In the genomic region with DNA sequence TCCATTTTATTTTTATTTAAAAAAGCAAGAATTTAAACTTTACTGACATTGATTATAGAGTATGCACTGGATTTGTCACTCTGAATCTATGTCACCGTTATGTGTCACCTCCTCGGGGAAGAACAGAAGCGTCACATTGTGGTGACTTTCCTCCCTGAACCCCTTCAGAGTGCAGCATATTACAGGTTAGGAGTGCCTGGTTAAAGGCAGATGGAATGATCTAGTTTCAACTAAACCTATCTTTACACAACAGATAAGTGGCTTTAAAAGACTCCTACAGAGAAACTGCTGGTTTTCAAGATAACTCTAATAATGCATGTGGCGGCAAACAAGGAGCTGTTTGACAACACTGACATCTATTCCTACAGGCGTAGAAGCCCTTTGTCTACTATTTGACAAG, we compare ENCODE assay signal across 1 cellular context.
A peak's percentile ranks its signal among the peaks of the same experiment; 100 is the strongest.
TF ChIP-seq lines count a peak whose summit lies in the region.

No MANE protein-coding gene starts in this region.

TF ChIP-seq in K562, 482 proteins besides CTCF, POLR2A, EP300 and RAD21 (continued from another document and continues in another):
- no peak for TF ChIP-seq ZNF280A (IDR thresholded peaks at IDR 0.05; ENCODE audit: low read depth, partially characterized antibody)
- TF ChIP-seq TCF7L2 (IDR thresholded peaks at IDR 0.05; ENCODE audit: low read depth, low read length): no peak
- no peak for TF ChIP-seq MLLT1 (IDR thresholded peaks at IDR 0.05)
- TF ChIP-seq, protein P1, sequence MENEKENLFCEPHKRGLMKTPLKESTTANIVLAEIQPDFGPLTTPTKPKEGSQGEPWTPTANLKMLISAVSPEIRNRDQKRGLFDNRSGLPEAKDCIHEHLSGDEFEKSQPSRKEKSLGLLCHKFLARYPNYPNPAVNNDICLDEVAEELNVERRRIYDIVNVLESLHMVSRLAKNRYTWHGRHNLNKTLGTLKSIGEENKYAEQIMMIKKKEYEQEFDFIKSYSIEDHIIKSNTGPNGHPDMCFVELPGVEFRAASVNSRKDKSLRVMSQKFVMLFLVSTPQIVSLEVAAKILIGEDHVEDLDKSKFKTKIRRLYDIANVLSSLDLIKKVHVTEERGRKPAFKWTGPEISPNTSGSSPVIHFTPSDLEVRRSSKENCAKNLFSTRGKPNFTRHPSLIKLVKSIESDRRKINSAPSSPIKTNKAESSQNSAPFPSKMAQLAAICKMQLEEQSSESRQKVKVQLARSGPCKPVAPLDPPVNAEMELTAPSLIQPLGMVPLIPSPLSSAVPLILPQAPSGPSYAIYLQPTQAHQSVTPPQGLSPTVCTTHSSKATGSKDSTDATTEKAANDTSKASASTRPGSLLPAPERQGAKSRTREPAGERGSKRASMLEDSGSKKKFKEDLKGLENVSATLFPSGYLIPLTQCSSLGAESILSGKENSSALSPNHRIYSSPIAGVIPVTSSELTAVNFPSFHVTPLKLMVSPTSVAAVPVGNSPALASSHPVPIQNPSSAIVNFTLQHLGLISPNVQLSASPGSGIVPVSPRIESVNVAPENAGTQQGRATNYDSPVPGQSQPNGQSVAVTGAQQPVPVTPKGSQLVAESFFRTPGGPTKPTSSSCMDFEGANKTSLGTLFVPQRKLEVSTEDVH (IDR thresholded peaks at IDR 0.05; ENCODE audit: low read depth, partially characterized antibody): peak; percentile 35
- no peak for TF ChIP-seq ZSCAN32 (CRISPR knock-in tag; IDR thresholded peaks at IDR 0.05)
- TF ChIP-seq RFX5 (IDR thresholded peaks at IDR 0.05; ENCODE audit: low read depth, low read length): no peak
- no peak for TF ChIP-seq REST (CRISPR knock-in tag; IDR thresholded peaks at IDR 0.05; ENCODE audit: low read depth)
- no peak for TF ChIP-seq SMARCA5 (IDR thresholded peaks at IDR 0.05)
- TF ChIP-seq EZH2 (IDR thresholded peaks at IDR 0.05; ENCODE audit: borderline replicate concordance, low read depth, low read length): no peak
- TF ChIP-seq ID3 (CRISPR knock-in tag; IDR thresholded peaks at IDR 0.05): no peak
- no peak; the same call in 1 of the 2 replicates for TF ChIP-seq ID3 (tag; IDR thresholded peaks at IDR 0.05)
- no peak for TF ChIP-seq PHF21A (IDR thresholded peaks at IDR 0.05; ENCODE audit: borderline replicate concordance, low read depth)
- no peak for TF ChIP-seq DNMT1 (IDR thresholded peaks at IDR 0.05)
- TF ChIP-seq NCOA2 (IDR thresholded peaks at IDR 0.05; ENCODE audit: partially characterized antibody in 2 of 2): no peak
- no peak for TF ChIP-seq NR2C2 (CRISPR knock-in tag; IDR thresholded peaks at IDR 0.05)
- no peak for TF ChIP-seq NR2C2 (tag; IDR thresholded peaks at IDR 0.05)
- no peak for TF ChIP-seq ELF1 (tag; IDR thresholded peaks at IDR 0.05)
- no peak for TF ChIP-seq ZNF253 (CRISPR knock-in tag; conservative IDR thresholded peaks at IDR 0.05)
- no peak for TF ChIP-seq KDM2B (CRISPR knock-in tag; IDR thresholded peaks at IDR 0.05)
- no peak; the same call in 1 of the 2 replicates for TF ChIP-seq ESRRA (IDR thresholded peaks at IDR 0.05; ENCODE audit: borderline replicate concordance, low read depth)
- no peak for TF ChIP-seq CHD1 (IDR thresholded peaks at IDR 0.05; ENCODE audit: low read length)
- no peak for TF ChIP-seq SP2 (IDR thresholded peaks at IDR 0.05; ENCODE audit: extremely low read depth, low read depth, low read length, poor library complexity, severe bottlenecking)
- no peak for TF ChIP-seq TARDBP (IDR thresholded peaks at IDR 0.05)
- TF ChIP-seq SAFB2 (IDR thresholded peaks at IDR 0.05; ENCODE audit: borderline replicate concordance, low read depth, low read length, severe bottlenecking): no peak
- TF ChIP-seq, protein P2, sequence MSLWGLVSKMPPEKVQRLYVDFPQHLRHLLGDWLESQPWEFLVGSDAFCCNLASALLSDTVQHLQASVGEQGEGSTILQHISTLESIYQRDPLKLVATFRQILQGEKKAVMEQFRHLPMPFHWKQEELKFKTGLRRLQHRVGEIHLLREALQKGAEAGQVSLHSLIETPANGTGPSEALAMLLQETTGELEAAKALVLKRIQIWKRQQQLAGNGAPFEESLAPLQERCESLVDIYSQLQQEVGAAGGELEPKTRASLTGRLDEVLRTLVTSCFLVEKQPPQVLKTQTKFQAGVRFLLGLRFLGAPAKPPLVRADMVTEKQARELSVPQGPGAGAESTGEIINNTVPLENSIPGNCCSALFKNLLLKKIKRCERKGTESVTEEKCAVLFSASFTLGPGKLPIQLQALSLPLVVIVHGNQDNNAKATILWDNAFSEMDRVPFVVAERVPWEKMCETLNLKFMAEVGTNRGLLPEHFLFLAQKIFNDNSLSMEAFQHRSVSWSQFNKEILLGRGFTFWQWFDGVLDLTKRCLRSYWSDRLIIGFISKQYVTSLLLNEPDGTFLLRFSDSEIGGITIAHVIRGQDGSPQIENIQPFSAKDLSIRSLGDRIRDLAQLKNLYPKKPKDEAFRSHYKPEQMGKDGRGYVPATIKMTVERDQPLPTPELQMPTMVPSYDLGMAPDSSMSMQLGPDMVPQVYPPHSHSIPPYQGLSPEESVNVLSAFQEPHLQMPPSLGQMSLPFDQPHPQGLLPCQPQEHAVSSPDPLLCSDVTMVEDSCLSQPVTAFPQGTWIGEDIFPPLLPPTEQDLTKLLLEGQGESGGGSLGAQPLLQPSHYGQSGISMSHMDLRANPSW (CRISPR knock-in tag; IDR thresholded peaks at IDR 0.05): no peak
- TF ChIP-seq JUN (IDR thresholded peaks at IDR 0.05; ENCODE audit: borderline replicate concordance, low read depth, low read length): no peak
- no peak for TF ChIP-seq JUN (CRISPR knock-in tag; IDR thresholded peaks at IDR 0.05; ENCODE audit: borderline replicate concordance)
- peak in 1 of 2 experiments; percentile 58; a peak in 2 of 4 replicates for TF ChIP-seq FOXA3 (CRISPR knock-in tag; conservative IDR thresholded peaks at IDR 0.05 in 1 of 2, IDR thresholded peaks at IDR 0.05 in 1 of 2)
- TF ChIP-seq HDAC6 (IDR thresholded peaks at IDR 0.05; ENCODE audit: low read depth, low read length): no peak
- TF ChIP-seq E2F5 (CRISPR knock-in tag; IDR thresholded peaks at IDR 0.05): no peak
- TF ChIP-seq HSF4 (CRISPR knock-in tag; IDR thresholded peaks at IDR 0.05; ENCODE audit: borderline replicate concordance): no peak
- no peak for TF ChIP-seq HINFP (tag; conservative IDR thresholded peaks at IDR 0.05; ENCODE audit: low read depth)
- TF ChIP-seq ZNF785 (CRISPR knock-in tag; IDR thresholded peaks at IDR 0.05): no peak
- peak; percentile 76 for TF ChIP-seq SMARCE1 (IDR thresholded peaks at IDR 0.05)
- TF ChIP-seq LARP7 (IDR thresholded peaks at IDR 0.05): no peak
- TF ChIP-seq GTF2A2 (tag; IDR thresholded peaks at IDR 0.05): no peak
- no peak for TF ChIP-seq ZNF77 (CRISPR knock-in tag; IDR thresholded peaks at IDR 0.05)
- no peak for TF ChIP-seq ARID2 (IDR thresholded peaks at IDR 0.05)
- no peak for TF ChIP-seq GABPB2 (CRISPR knock-in tag; conservative IDR thresholded peaks at IDR 0.05)
- 0 out of 2 replicates have a peak, but pooled peaks have one; percentile 73 for TF ChIP-seq LCOR (CRISPR knock-in tag; IDR thresholded peaks at IDR 0.05)
- TF ChIP-seq PYGO2 (tag; IDR thresholded peaks at IDR 0.05): no peak
- TF ChIP-seq ARID4B (CRISPR knock-in tag; IDR thresholded peaks at IDR 0.05): no peak
- no peak for TF ChIP-seq C11orf30 (IDR thresholded peaks at IDR 0.05; ENCODE audit: low read depth)
- peak; percentile 89 for TF ChIP-seq STAT5A (IDR thresholded peaks at IDR 0.05; ENCODE audit: borderline replicate concordance, low read length)
- no peak for TF ChIP-seq MAFG (tag; conservative IDR thresholded peaks at IDR 0.05)
- peak; percentile 49; the same call in 1 of the 2 replicates for TF ChIP-seq ZNF589 (CRISPR knock-in tag; IDR thresholded peaks at IDR 0.05; ENCODE audit: low read depth)
